ENCODE assay signal across 1 cellular context in the genomic region with DNA sequence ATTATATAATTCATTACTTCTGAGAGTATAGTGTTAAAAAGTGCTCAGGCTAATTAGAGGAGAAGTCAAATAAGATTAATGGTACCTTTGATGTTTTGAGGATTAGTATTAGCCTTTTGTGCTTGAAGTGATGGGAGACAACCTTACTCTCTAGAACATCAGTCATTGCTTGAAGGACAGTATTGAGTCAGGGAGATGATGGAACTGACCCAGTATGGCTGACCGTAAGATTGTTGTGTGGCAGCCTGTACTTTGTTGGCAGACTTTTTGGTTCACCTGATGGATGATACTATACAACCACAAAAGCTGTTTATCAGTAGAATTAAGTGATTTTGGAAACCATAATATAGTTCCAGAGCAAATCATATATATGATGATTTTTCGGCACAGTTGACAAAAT.
TF ChIP-seq lines count a peak whose summit lies in the region.

No MANE protein-coding gene starts in this region.

TF ChIP-seq in endothelial cell of umbilical vein, 7 proteins besides CTCF, POLR2A, EP300 and RAD21:
- no peak for TF ChIP-seq FOS (IDR thresholded peaks at IDR 0.05; ENCODE audit: borderline replicate concordance, insufficient read depth, low read length)
- no peak for TF ChIP-seq GATA2 (IDR thresholded peaks at IDR 0.05; ENCODE audit: insufficient read depth, insufficient read length, low read depth, low read length)
- no peak for TF ChIP-seq JUN (IDR thresholded peaks at IDR 0.05; ENCODE audit: borderline replicate concordance, insufficient read depth, insufficient read length, low read depth)
- TF ChIP-seq, protein P1, sequence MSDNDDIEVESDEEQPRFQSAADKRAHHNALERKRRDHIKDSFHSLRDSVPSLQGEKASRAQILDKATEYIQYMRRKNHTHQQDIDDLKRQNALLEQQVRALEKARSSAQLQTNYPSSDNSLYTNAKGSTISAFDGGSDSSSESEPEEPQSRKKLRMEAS (IDR thresholded peaks at IDR 0.05; ENCODE audit: insufficient read depth, insufficient read length): no peak
- TF ChIP-seq MYC (IDR thresholded peaks at IDR 0.05; ENCODE audit: low read depth, low read length): no peak
- TF ChIP-seq EZH2 (IDR thresholded peaks at IDR 0.05; ENCODE audit: borderline replicate concordance, low read depth, low read length, severe bottlenecking): no peak
- TF ChIP-seq POLR2AphosphoS5 (IDR thresholded peaks at IDR 0.05; ENCODE audit: insufficient read depth, low read depth, low read length): no peak
